Comparison of ENCODE assay signal across 12 cellular contexts in the genomic region with DNA sequence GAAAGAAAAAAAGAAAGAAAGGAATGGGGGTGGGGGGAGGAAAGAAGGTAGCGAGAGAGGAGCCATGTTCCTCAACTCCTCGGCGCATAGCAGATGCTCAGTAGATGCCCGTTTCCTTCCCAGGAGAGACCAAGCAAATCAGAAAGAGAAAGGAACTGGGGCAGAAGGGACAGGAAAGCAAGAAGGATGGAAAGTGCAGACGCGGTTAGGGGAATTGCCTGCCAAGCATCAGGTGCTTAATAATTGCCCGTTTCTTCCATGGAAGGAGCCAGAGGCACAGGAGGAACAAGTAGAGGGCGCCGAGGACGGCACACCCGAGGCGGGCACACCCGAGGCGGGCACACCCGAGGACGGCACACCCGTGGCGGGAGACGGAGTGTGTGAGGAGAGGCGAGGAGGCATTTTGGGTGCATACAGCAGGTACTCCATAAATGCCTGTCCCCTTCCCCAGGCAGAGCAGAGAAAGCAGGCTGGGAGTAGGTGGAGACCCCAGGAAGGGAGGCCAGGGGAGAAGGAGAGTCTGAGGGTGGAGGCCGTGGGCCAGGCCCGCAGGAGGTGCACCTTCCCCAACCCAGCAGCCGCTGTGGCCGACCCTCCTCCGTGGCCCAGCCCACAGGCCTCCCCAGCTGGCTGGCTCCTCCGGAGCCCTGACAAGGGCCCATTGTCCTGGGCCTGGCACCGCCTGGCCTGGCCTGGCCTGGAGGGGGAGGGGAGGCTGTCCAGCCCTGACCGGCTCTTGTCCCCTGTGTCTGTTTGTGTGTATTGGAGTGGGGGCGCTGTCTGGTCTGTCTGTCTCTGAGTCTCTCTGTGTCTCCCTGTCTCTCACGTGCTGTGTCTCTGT. TPM values are rescaled to one million over a fixed set of nuclear protein-coding genes. Genes with fewer than 3 reads are reported as not detected.
DNase-seq lines count a peak whose midpoint lies in the region; ATAC-seq, FAIRE-seq and TF ChIP-seq lines count a peak whose summit lies in the region.
"Had no signal": no experiment of that assay in that cellular context is flagged by ENCODE, and none has a peak within 500 bp of the region (broad histone marks: within the 10 kb centered on the region; RNA-seq: fewer than 3 reads in every experiment).

No MANE protein-coding gene starts in this region.

- 68 to 73% methylated on average over 24 to 27 of the region's 30 CpGs for WGBS in thyroid gland, 2 donors

- ATAC-seq in RWPE2 (ENCODE audit: low read depth) (no peak), mucosa of descending colon (peak; percentile 20), HG02852 (IDR thresholded peaks at IDR 0.05; ENCODE audit: unreplicated experiment) (no peak), HG03159 (IDR thresholded peaks at IDR 0.05; ENCODE audit: unreplicated experiment) (no peak)

- FAIRE-seq in GM19239 (lab: Jason Lieb, UNC) = no peak

- H3K4me3 ChIP-seq in RWPE2 (ENCODE audit: severe bottlenecking) (no peak overlapping the region), mucosa of descending colon (no peak overlapping the region), thyroid gland (replicated peaks in 1 of 3) (no peak overlapping the region)

- H3K27me3 ChIP-seq in RWPE2 (ENCODE audit: insufficient read depth, poor library complexity, severe bottlenecking) (peaks cover 6% of the 10 kb centered on the region), thyroid gland (no peaks in the 10 kb centered on the region)

- intact Hi-C loops in mucosa of descending colon (cut with DNase I, micrococcal nuclease) = no loop called here
- intact Hi-C loops in thyroid gland (cut with DNase I) = no loop called here

- TF ChIP-seq CTCF in RWPE2 (IDR thresholded peaks at IDR 0.05; ENCODE audit: poor library complexity, severe bottlenecking) (no peak), mucosa of descending colon (IDR thresholded peaks at IDR 0.05) (no peak), thyroid gland (IDR thresholded peaks at IDR 0.05) (peak in 1 of 6 experiments; percentile 10)

- TF ChIP-seq POLR2A in thyroid gland (IDR thresholded peaks at IDR 0.05) = peak in 1 of 2 donors; percentile 57

- H3K27ac ChIP-seq in RWPE2 (ENCODE audit: poor library complexity, severe bottlenecking) (no peak overlapping the region), thyroid gland (peak overlapping the region; percentile 50 to 74 (median 71))

- DNase-seq in RWPE2 (ENCODE audit: low spot score) (peak; percentile 35), globus pallidus (ENCODE audit: low spot score) (peak; percentile 99), mucosa of descending colon (peak in 1 of 3 donors; percentile 24), thyroid gland (peak; percentile 89 to 90), GM19239 (ENCODE audit: insufficient read length, low spot score) (no peak)
- DNase-seq: activated B cell treated with CpG ODN at 0.5 μM for 24 hours, DMS79, GOT3 had no signal

- H3K9me3 ChIP-seq in RWPE2 (ENCODE audit: severe bottlenecking) (no peaks in the 10 kb centered on the region), mucosa of descending colon (no peaks in the 10 kb centered on the region), thyroid gland (no peaks in the 10 kb centered on the region)

- no peaks in the 10 kb centered on the region for H3K4me1 ChIP-seq in RWPE2 (ENCODE audit: insufficient read depth, poor library complexity, severe bottlenecking)
- no peaks in the 10 kb centered on the region for H3K4me1 ChIP-seq in mucosa of descending colon (ENCODE audit: low read depth)
- H3K4me1 ChIP-seq in thyroid gland = peaks cover 17 to 22% of the 10 kb centered on the region in 2 donors

- H3K36me3 ChIP-seq in RWPE2 (ENCODE audit: low read depth) (no peaks in the 10 kb centered on the region), mucosa of descending colon (ENCODE audit: low read depth) (no peaks in the 10 kb centered on the region), thyroid gland (no peaks in the 10 kb centered on the region)

RNA-seq across cellular contexts. Expression of gene JOSD2, which starts 14.6 kb away (rescaled TPM):
- total RNA-seq in mucosa of descending colon = 10 to 100 TPM; 33.4 to 41.2 (median 37.2) TPM
- total RNA-seq in thyroid gland = 10 to 100 TPM; 23.9 to 49.5 (median 41.3) TPM

RNA-seq across cellular contexts. Expression of gene ASPDH, which starts 17.3 kb away (rescaled TPM):
- total RNA-seq in mucosa of descending colon (not detected), thyroid gland (not detected)
- total RNA-seq: activated B cell treated with CpG ODN at 0.5 μM for 24 hours, dermis microvascular lymphatic vessel endothelial cell, osteoblast had no signal

RNA-seq across cellular contexts. Expression of gene GARIN5A, which starts 19.8 kb away (rescaled TPM):
- 1 to 10 TPM; 1.7 to 3.0 (median 2.6) TPM for total RNA-seq in mucosa of descending colon
- total RNA-seq in thyroid gland = 1 to 10 TPM; 1.4 to 8.1 (median 5.0) TPM

RNA-seq across cellular contexts. Expression of gene EMC10, which starts 20.1 kb away (rescaled TPM):
- total RNA-seq in mucosa of descending colon = 100 to 1,000 TPM in 2 of 3 donors, 10 to 100 TPM in 1; 79.6 to 121 (median 108) TPM
- total RNA-seq in thyroid gland = 100 to 1,000 TPM; 139 to 250 (median 214) TPM
